ENCODE assay signal across 18 cellular contexts in genomic region chr11:116446542-116446941, GRCh38.
A peak's percentile ranks its signal among the peaks of the same experiment; 100 is the strongest.
DNase-seq lines count a peak whose midpoint lies in the region; FAIRE-seq and TF ChIP-seq lines count a peak whose summit lies in the region.
"Had no signal": no experiment of that assay in that cellular context is flagged by ENCODE, and none has a peak within 500 bp of the region (broad histone marks: within the 10 kb centered on the region; RNA-seq: fewer than 3 reads in every experiment).

No MANE protein-coding gene starts in this region.

- H3K79me1 ChIP-seq in H1 (ENCODE audit: low read depth, low read length): no peaks in the 10 kb centered on the region

- H3K79me2 ChIP-seq in H1 (ENCODE audit: control insufficient read depth in 1 of 2, insufficient read depth in 2 of 2, low read length in 2 of 2): peaks cover 6 to 9% of the 10 kb centered on the region in 2 experiments; a peak in 2 of 4 replicates

- peaks cover 3% of the 10 kb centered on the region for H3K23me2 ChIP-seq in H1 (ENCODE audit: low read depth, low read length)

- H4K20me1 ChIP-seq in H1 (replicated peaks in 1 of 2; ENCODE audit: control insufficient read depth in 1 of 2, insufficient read depth in 2 of 2, low read length in 2 of 2): no peaks in the 10 kb centered on the region
- H4K20me1 ChIP-seq: BLaER1 had no signal

- no peak overlapping the region for H4K5ac ChIP-seq in H1 (ENCODE audit: insufficient read length, low read depth, low read length)

- H3K36me3 ChIP-seq in ES-I3 (ENCODE audit: insufficient read depth, low read length) (no peaks in the 10 kb centered on the region; the same call in 1 of the 2 replicates), HUES48 (ENCODE audit: control insufficient read depth, insufficient read depth, low read length) (no peaks in the 10 kb centered on the region), H1 (ENCODE audit: control insufficient read depth in 2 of 4, insufficient read depth in 4 of 4, low read length in 3 of 4) (peaks cover 0 to 14% (median 6%) of the 10 kb centered on the region in 4 experiments; a peak in 4 of 8 replicates), iPS-18a (ENCODE audit: control insufficient read depth, low read depth, low read length) (no peaks in the 10 kb centered on the region)
- H3K36me3 ChIP-seq: BLaER1 had no signal

- H2BK15ac ChIP-seq in H1 (ENCODE audit: low read length): no peak overlapping the region

- CTCF ChIA-PET in H1 (lab: Charles Lee; ENCODE audit: partially characterized antibody): interaction anchor here (2.9 kb wide), 1 partner anchor 53 kb away, joined by 14 read pairs; no protein-coding TSS in a partner anchor

- DNase-seq in H1 (ENCODE audit: low read depth in 1 of 2, low spot score in 2 of 2) (no peak), GM19239 (ENCODE audit: insufficient read length, low spot score) (no peak), SHP77 (lab: John Stamatoyannopoulos, UW) (no peak), germinal center (ENCODE audit: low spot score) (no peak), dorsolateral prefrontal cortex (no peak)
- DNase-seq: 8988T; AML-193; Caco-2; CD8-positive, alpha-beta memory T cell; DND-41; GF-D8; GOT3 had no signal

- H2BK5ac ChIP-seq in H1 (ENCODE audit: low read depth, low read length): peak overlapping the region; percentile 41; the same call in 1 of the 2 replicates

- intact Hi-C loops in dorsolateral prefrontal cortex (cut with DNase I): no loop called here

- 23% methylated on average over 2 of the region's 2 CpGs; no CpG with 5 or more reads in 1 of the 2 experiments for WGBS in H1 (ENCODE audit: extremely low coverage in 1 of 2, insufficient coverage in 1 of 2, insufficient read length in 1 of 2, insufficient replicate concordance in 2 of 2, low coverage in 1 of 2, low lambda C conversion rate in 2 of 2, missing lambda C conversion rate in 1 of 2), 2 experiments

- H3K27ac ChIP-seq in HUES48 (ENCODE audit: low read depth, low read length): peak overlapping the region; percentile 97
- H3K27ac ChIP-seq in H1 (ENCODE audit: low read depth, low read length): no peak overlapping the region
- peak overlapping the region; percentile 36 for H3K27ac ChIP-seq in iPS-18a (ENCODE audit: low read length)
- H3K27ac ChIP-seq in dorsolateral prefrontal cortex: no peak overlapping the region
- H3K27ac ChIP-seq: BLaER1, HL-60 had no signal

- TF ChIP-seq RAD21 in H1 (IDR thresholded peaks at IDR 0.05 in 1 of 2, conservative IDR thresholded peaks at IDR 0.05 in 1 of 2; ENCODE audit: low read depth in 2 of 2, low read length in 2 of 2): no peak

- no peak overlapping the region for H4K8ac ChIP-seq in H1 (ENCODE audit: extremely low read depth, insufficient read depth, low read length)

- POLR2A ChIA-PET in H1 (lab: Charles Lee; ENCODE audit: partially characterized antibody): interaction anchor here (2.1 kb wide), 1 partner anchor 53 kb away, joined by 7 read pairs; no protein-coding TSS in a partner anchor

- H2AFZ ChIP-seq in H1 (ENCODE audit: low read length): no peak overlapping the region

- no peak for TF ChIP-seq EP300 in H1 (IDR thresholded peaks at IDR 0.05; ENCODE audit: borderline replicate concordance in 1 of 2, low read depth in 2 of 2, low read length in 2 of 2)

- no peak overlapping the region for H3K14ac ChIP-seq in H1 (ENCODE audit: insufficient read length)

- H3K9me3 ChIP-seq in ES-I3 (ENCODE audit: control insufficient read depth, insufficient read depth, low read length) (peaks cover 29% of the 10 kb centered on the region), HUES48 (ENCODE audit: control insufficient read depth, insufficient read depth, low read length) (peaks cover 33% of the 10 kb centered on the region), H1 (ENCODE audit: insufficient read depth in 2 of 2, low read depth in 1 of 2, low read length in 1 of 2) (peaks cover 18 to 29% of the 10 kb centered on the region in 2 experiments), iPS-18a (ENCODE audit: control insufficient read depth, low read depth, low read length) (peaks cover 16% of the 10 kb centered on the region)

- H2AK5ac ChIP-seq in H1 (ENCODE audit: low read depth, low read length): no peak overlapping the region

- H2BK20ac ChIP-seq in H1 (ENCODE audit: low read length): peak overlapping the region; percentile 73; the same call in 1 of the 2 replicates

- FAIRE-seq in H1 (lab: Jason Lieb, UNC) (no peak), GM19239 (lab: Jason Lieb, UNC) (no peak)
- FAIRE-seq: HepG2 had no signal

- no peak for TF ChIP-seq POLR2A in H1 (IDR thresholded peaks at IDR 0.05; ENCODE audit: control extremely low read depth in 1 of 2, low read depth in 2 of 2, low read length in 2 of 2)

- peak overlapping the region; percentile 38; the same call in 1 of the 2 replicates for H3K4me3 ChIP-seq in HUES48 (ENCODE audit: low read depth, low read length)
- peak overlapping the region in 1 of 4 experiments; percentile 39; a peak in 2 of 8 replicates for H3K4me3 ChIP-seq in H1 (ENCODE audit: extremely low read depth in 1 of 4, insufficient read depth in 2 of 4, low read depth in 3 of 4, low read length in 4 of 4)
- H3K4me3 ChIP-seq in iPS-18a (ENCODE audit: low read length): peak overlapping the region; percentile 33
- H3K4me3 ChIP-seq in dorsolateral prefrontal cortex: no peak overlapping the region
- H3K4me3 ChIP-seq: BLaER1 had no signal

- H3K4me1 ChIP-seq in ES-I3 (ENCODE audit: insufficient read depth, low read length): no peaks in the 10 kb centered on the region; the same call in 1 of the 2 replicates
- H3K4me1 ChIP-seq in HUES48 (ENCODE audit: control insufficient read depth, insufficient read depth, low read length): peaks cover 41% of the 10 kb centered on the region
- peaks cover 5 to 15% (median 12%) of the 10 kb centered on the region in 4 experiments; a peak in 6 of 7 replicates for H3K4me1 ChIP-seq in H1 (replicated peaks in 1 of 4; ENCODE audit: control insufficient read depth in 3 of 4, insufficient read depth in 4 of 4, low read length in 3 of 4)
- peaks cover 29% of the 10 kb centered on the region for H3K4me1 ChIP-seq in iPS-18a (ENCODE audit: control insufficient read depth, low read depth, low read length)
- H3K4me1 ChIP-seq: BLaER1 had no signal

- H3K18ac ChIP-seq in H1 (ENCODE audit: extremely low read depth, low read length): no peak overlapping the region

- H4K91ac ChIP-seq in H1 (replicated peaks; ENCODE audit: insufficient read length, low read length): no peak overlapping the region

- no peak overlapping the region for H3K56ac ChIP-seq in H1 (replicated peaks; ENCODE audit: insufficient read length, low read depth, low read length)

- H3K4me2 ChIP-seq in H1 (ENCODE audit: insufficient read depth in 1 of 2, low read depth in 2 of 2, low read length in 2 of 2): peak overlapping the region; percentile 60 to 90; a peak in 3 of 4 replicates
- H3K4me2 ChIP-seq: BLaER1 had no signal

- no peak overlapping the region for H2BK12ac ChIP-seq in H1 (ENCODE audit: low read depth, low read length)

- H3K23ac ChIP-seq in H1 (ENCODE audit: insufficient read length): no peak overlapping the region

- no peak overlapping the region for H3K4ac ChIP-seq in H1 (replicated peaks; ENCODE audit: insufficient read length, low read depth, low read length)

- H2BK120ac ChIP-seq in H1 (replicated peaks; ENCODE audit: low read depth, low read length): peak overlapping the region; percentile 52

- TF ChIP-seq CTCF in H1 (IDR thresholded peaks at IDR 0.05; ENCODE audit: control extremely low read depth in 1 of 3, insufficient read depth in 1 of 3, low read depth in 1 of 3, low read length in 3 of 3) (no peak), dorsolateral prefrontal cortex (IDR thresholded peaks at IDR 0.05 in 54 of 56, conservative IDR thresholded peaks at IDR 0.05 in 2 of 56; ENCODE audit: low read depth in 1 of 56, partially characterized antibody in 56 of 56) (no peak)

- H3K27me3 ChIP-seq in HUES48 (ENCODE audit: control insufficient read depth, insufficient read depth, low read length): no peaks in the 10 kb centered on the region
- no peaks in the 10 kb centered on the region for H3K27me3 ChIP-seq in H1 (replicated peaks in 1 of 4; ENCODE audit: control insufficient read depth in 3 of 4, extremely low read depth in 1 of 4, insufficient read depth in 3 of 4, low read length in 3 of 4)
- H3K27me3 ChIP-seq in iPS-18a (ENCODE audit: control insufficient read depth, insufficient read depth, low read length): no peaks in the 10 kb centered on the region
- no peaks in the 10 kb centered on the region for H3K27me3 ChIP-seq in dorsolateral prefrontal cortex
- H3K27me3 ChIP-seq: BLaER1 had no signal

- H3K9ac ChIP-seq in ES-I3 (ENCODE audit: low read depth, low read length) (peak overlapping the region; percentile 5; the same call in 1 of the 2 replicates), HUES48 (ENCODE audit: low read depth, low read length) (no peak overlapping the region), H1 (replicated peaks in 1 of 4; ENCODE audit: extremely low read depth in 1 of 4, low read depth in 3 of 4, low read length in 3 of 4) (no peak overlapping the region), iPS-18a (ENCODE audit: low read length) (peak overlapping the region; percentile 2)
- H3K9ac ChIP-seq: BLaER1 had no signal

TF ChIP-seq in H1, 55 proteins besides CTCF, POLR2A, EP300 and RAD21:
- TF ChIP-seq HDAC2 (IDR thresholded peaks at IDR 0.05; ENCODE audit: borderline replicate concordance in 1 of 2, low read depth in 2 of 2, low read length in 2 of 2): 0 out of 4 replicates have a peak, but pooled peaks of 1 of the 2 experiments have one; percentile 18
- no peak for TF ChIP-seq SRF (IDR thresholded peaks at IDR 0.05; ENCODE audit: low read depth, low read length)

Comparison
In these comparisons a context has a peak if more than half of its experiments do, and no peak if none do; other contexts are left out.
1. H3K9ac ChIP-seq: peak in ES-I3 (single experiment) and iPS-18a (single experiment); none in HUES48 (single experiment) and H1 (0 of 4).
2. H3K27ac ChIP-seq: peak in HUES48 (single experiment) and iPS-18a (single experiment); none in H1 (single experiment) and dorsolateral prefrontal cortex (0 of 59).
3. H3K4me3 ChIP-seq: peak in HUES48 (single experiment) and iPS-18a (single experiment); none in dorsolateral prefrontal cortex (0 of 59).